ENCODE assay signal across 15 cellular contexts in the genomic region with DNA sequence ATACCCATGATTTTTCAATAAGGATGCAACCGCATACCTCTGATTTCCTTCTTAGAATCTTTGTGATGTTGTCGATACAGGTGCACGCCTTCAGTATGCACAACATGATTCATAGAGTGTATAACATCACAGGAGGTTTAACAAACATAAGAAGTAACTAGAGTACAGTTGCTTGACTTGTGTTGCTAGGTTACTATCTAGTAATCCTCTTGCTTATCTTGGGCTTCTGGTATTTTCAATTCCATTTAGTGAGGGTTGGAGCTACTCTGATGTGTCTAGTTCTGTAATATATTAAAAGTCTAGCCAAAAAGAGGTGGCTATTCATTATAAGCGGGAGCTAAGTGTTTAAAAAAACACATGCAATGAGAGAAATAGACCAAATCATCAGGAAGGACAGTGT.
DNase-seq lines count a peak whose midpoint lies in the region; ATAC-seq and TF ChIP-seq lines count a peak whose summit lies in the region.
"Had no signal": no experiment of that assay in that cellular context is flagged by ENCODE, and none has a peak within 500 bp of the region (broad histone marks: within the 10 kb centered on the region; RNA-seq: fewer than 3 reads in every experiment).

No MANE protein-coding gene starts in this region.

- H3K27me3 ChIP-seq in upper lobe of right lung (no peaks in the 10 kb centered on the region), MM.1S (replicated peaks; ENCODE audit: insufficient read depth, low read length) (no peaks in the 10 kb centered on the region)
- H3K27me3 ChIP-seq: neutrophil, spleen had no signal

- H3K4me2 ChIP-seq in MM.1S (ENCODE audit: low read depth, low read length), result no peak overlapping the region

- ATAC-seq in left colon (peak; percentile 96), upper lobe of right lung (peak; percentile 86), HG02973 (IDR thresholded peaks at IDR 0.05; ENCODE audit: unreplicated experiment) (no peak)
- ATAC-seq: WTC11 had no signal

- peak; percentile 20 for DNase-seq in SIG-M5 treated with dmso at 0.1 percent for 504 hours (lab: John Stamatoyannopoulos, UW; ENCODE audit: unreplicated experiment)
- no peak for DNase-seq in SIG-M5 (lab: John Stamatoyannopoulos, UW)
- DNase-seq in choroid plexus epithelial cell (ENCODE audit: low read depth), result peak; percentile 68
- DNase-seq in left colon, result no peak
- DNase-seq in upper lobe of right lung, result no peak
- DNase-seq in MM.1S, result no peak
- DNase-seq in NCI-H345 treated with DMSO at 0.1 percent for 48 hours (lab: John Stamatoyannopoulos, UW; ENCODE audit: unreplicated experiment), result no peak
- DNase-seq: activated naive CD4-positive, alpha-beta T cell treated with anti-CD3 and anti-CD28 coated beads, Interleukin-2, amount 50 U/mL, for 16 hours; cerebellar nuclear complex; Kasumi-1; NCI-H2107; spleen had no signal

- H3K36me3 ChIP-seq in upper lobe of right lung, result no peaks in the 10 kb centered on the region
- H3K36me3 ChIP-seq in MM.1S (replicated peaks; ENCODE audit: insufficient read depth, low read length), result no peaks in the 10 kb centered on the region
- H3K36me3 ChIP-seq: neutrophil, spleen had no signal

- no peaks in the 10 kb centered on the region for H3K79me2 ChIP-seq in MM.1S (ENCODE audit: low read length)

- H3K27ac ChIP-seq in upper lobe of right lung (no peak overlapping the region), MM.1S (ENCODE audit: low read length) (no peak overlapping the region)
- H3K27ac ChIP-seq: neutrophil, spleen had no signal

- no peaks in the 10 kb centered on the region for H3K9me3 ChIP-seq in upper lobe of right lung
- H3K9me3 ChIP-seq in MM.1S (replicated peaks; ENCODE audit: insufficient read depth, low read length), result no peaks in the 10 kb centered on the region
- H3K9me3 ChIP-seq: neutrophil had no signal

- TF ChIP-seq CTCF in choroid plexus epithelial cell (conservative IDR thresholded peaks at IDR 0.05; ENCODE audit: low read depth, low read length) (no peak), upper lobe of right lung (IDR thresholded peaks at IDR 0.05) (no peak), MM.1S (IDR thresholded peaks at IDR 0.05; ENCODE audit: low read length) (no peak)

- intact Hi-C loops in left colon (cut with DNase I, micrococcal nuclease) (no loop called here), upper lobe of right lung (cut with DNase I) (no loop called here)

- no peaks in the 10 kb centered on the region for H3K9me2 ChIP-seq in MM.1S (replicated peaks; ENCODE audit: insufficient read depth, low read length)

- H3F3A ChIP-seq in MM.1S (ENCODE audit: insufficient read depth, low read length), result no peaks in the 10 kb centered on the region

- H3K4me3 ChIP-seq in choroid plexus epithelial cell (ENCODE audit: low read depth, low read length) (no peak overlapping the region), upper lobe of right lung (no peak overlapping the region), MM.1S (ENCODE audit: low read length) (no peak overlapping the region)
- H3K4me3 ChIP-seq: spleen had no signal

- no peaks in the 10 kb centered on the region for H4K20me1 ChIP-seq in MM.1S (ENCODE audit: insufficient read depth, low read length)

- no peak overlapping the region for H2AFZ ChIP-seq in MM.1S (ENCODE audit: low read length)

- H3K4me1 ChIP-seq in upper lobe of right lung (no peaks in the 10 kb centered on the region), MM.1S (ENCODE audit: low read length) (no peaks in the 10 kb centered on the region)
- H3K4me1 ChIP-seq: spleen had no signal

- H3K9ac ChIP-seq in MM.1S (ENCODE audit: low read length), result no peak overlapping the region

Comparison
In these comparisons a context has a peak if more than half of its experiments do, and no peak if none do; other contexts are left out.
1. DNase-seq: peak in SIG-M5 treated with dmso at 0.1 percent for 504 hours (single experiment) and choroid plexus epithelial cell (single experiment); none in SIG-M5 (single experiment), left colon (0 of 2), upper lobe of right lung (single experiment), MM.1S (single experiment) and NCI-H345 treated with DMSO at 0.1 percent for 48 hours (single experiment).